Comparison of ENCODE assay signal across 8 cellular contexts in genomic region chr15:40755821-40756220, GRCh38. TPM values are rescaled to one million over a fixed set of nuclear protein-coding genes. Genes with fewer than 3 reads are reported as not detected.
DNase-seq lines count a peak whose midpoint lies in the region; ATAC-seq and TF ChIP-seq lines count a peak whose summit lies in the region.

No MANE protein-coding gene starts in this region.

- H3K4me1 Mint-ChIP-seq in IgD-negative memory B cell: peaks cover 15 to 21% (median 15%) of the 10 kb centered on the region in 3 donors
- peaks cover 3 to 35% (median 27%) of the 10 kb centered on the region in 3 donors for H3K4me1 Mint-ChIP-seq in naive B cell

- ATAC-seq in naive B cell (ENCODE audit: low read depth in 2 of 2) (no peak), GM18511 (IDR thresholded peaks at IDR 0.05; ENCODE audit: unreplicated experiment) (no peak)

- no peak for TF ChIP-seq POLR2A in lower leg skin (IDR thresholded peaks at IDR 0.05)

- H3K27me3 Mint-ChIP-seq in IgD-negative memory B cell: no peaks in the 10 kb centered on the region
- H3K27me3 Mint-ChIP-seq in naive B cell: no peaks in the 10 kb centered on the region

- no peak for DNase-seq in BJ (ENCODE audit: low read depth)
- no peak for DNase-seq in astrocyte of the spinal cord (ENCODE audit: low read depth, low spot score)
- no peak for DNase-seq in naive B cell
- DNase-seq in lower leg skin (ENCODE audit: low spot score in 2 of 2): no peak
- no peak for DNase-seq in activated CD4-positive, CD25-positive, alpha-beta regulatory T cell (lab: John Stamatoyannopoulos, UW)
- no peak for DNase-seq in ureter (ENCODE audit: low spot score)

- H3K4me3 ChIP-seq in BJ (ENCODE audit: low read depth, low read length) (peak overlapping the region; percentile 95), astrocyte of the spinal cord (ENCODE audit: low read depth, low read length) (peak overlapping the region; percentile 97), lower leg skin (ENCODE audit: low read depth, poor library complexity, severe bottlenecking) (no peak overlapping the region)

- intact Hi-C loops in lower leg skin (cut with DNase I; ENCODE audit: low total_unique reads): no loop called here

- in situ Hi-C loops in astrocyte of the spinal cord (cut with HindIII; ENCODE audit: low sequenced_read_pairs): no loop called here

- H3K27ac Mint-ChIP-seq in IgD-negative memory B cell: peak overlapping the region; percentile 69 to 96 (median 92)
- peak overlapping the region in 5 of 6 donors; percentile 90 to 100 (median 94) for H3K27ac Mint-ChIP-seq in naive B cell

- H3K4me3 Mint-ChIP-seq in IgD-negative memory B cell (peak overlapping the region; percentile 91 to 99 (median 97)), naive B cell (peak overlapping the region; percentile 95 to 99 (median 96))

- no peaks in the 10 kb centered on the region for H3K9me3 Mint-ChIP-seq in IgD-negative memory B cell
- H3K9me3 Mint-ChIP-seq in naive B cell: no peaks in the 10 kb centered on the region

- peaks cover 3% of the 10 kb centered on the region for H3K36me3 ChIP-seq in BJ (ENCODE audit: control insufficient read depth, insufficient read depth, low read length)

- no peak for TF ChIP-seq CTCF in BJ (IDR thresholded peaks at IDR 0.05; ENCODE audit: insufficient read depth, low read depth, low read length)
- no peak for TF ChIP-seq CTCF in astrocyte of the spinal cord (IDR thresholded peaks at IDR 0.05; ENCODE audit: low read depth, low read length)
- no peak for TF ChIP-seq CTCF in lower leg skin (IDR thresholded peaks at IDR 0.05)

- no peaks in the 10 kb centered on the region for H3K36me3 Mint-ChIP-seq in IgD-negative memory B cell
- no peaks in the 10 kb centered on the region for H3K36me3 Mint-ChIP-seq in naive B cell

- POLR2A ChIA-PET in BJ (lab: Charles Lee): no interaction called here

- 61 to 66% methylated on average over 11 of the region's 11 CpGs for WGBS in lower leg skin, 2 donors

- CTCF ChIA-PET in BJ (lab: Yijun Ruan, JAX): interaction anchor here (1.7 to 2.4 kb wide), 2 partner anchors 11 to 139 kb away, joined by 4 to 7 read pairs; partner anchors contain the start of gene VPS18

- H3K27me3 ChIP-seq in BJ (ENCODE audit: control insufficient read depth, insufficient read depth, low read length): peaks cover 1% of the 10 kb centered on the region; the same call in 1 of the 2 replicates

RNA-seq across cellular contexts. Expression of gene RMDN3, which starts 0.8 kb away (rescaled TPM):
- 25.1 and 28.3 TPM in 2 replicates for polyA plus RNA-seq in BJ (2011; rRNA removed)
- polyA minus RNA-seq in BJ (2011; rRNA and poly(A)+ RNA removed): 11.7 and 12.1 TPM in 2 replicates
- polyA plus RNA-seq in IgD-negative memory B cell: 18.3 TPM
- 10 to 100 TPM; 10.7 to 17.2 (median 12.1) TPM for polyA plus RNA-seq in naive B cell (ENCODE audit: low read depth in 6 of 6)
- 10 to 100 TPM; 19.1 to 40.2 (median 32.3) TPM for total RNA-seq in lower leg skin
- total RNA-seq in ureter: 34.6 TPM

RNA-seq across cellular contexts. Expression of gene GCHFR, which starts 8.0 kb away (rescaled TPM):
- polyA plus RNA-seq in BJ (2011; rRNA removed): 2.5 and 3.1 TPM in 2 replicates
- 0.51 and 0.76 TPM in 2 replicates for polyA minus RNA-seq in BJ (2011; rRNA and poly(A)+ RNA removed)
- polyA plus RNA-seq in IgD-negative memory B cell: 44.2 TPM
- polyA plus RNA-seq in naive B cell (ENCODE audit: low read depth in 6 of 6): 10 to 100 TPM; 22.8 to 40.4 (median 27.6) TPM
- 10 to 100 TPM; 59.8 to 97.7 (median 88.6) TPM for total RNA-seq in lower leg skin
- total RNA-seq in ureter: 7.4 TPM

RNA-seq across cellular contexts. Expression of gene C15orf62, which starts 14.0 kb away (rescaled TPM):
- polyA plus RNA-seq in BJ (2011; rRNA removed) (0.04 TPM in 1 of 2 replicates, not detected in the other), IgD-negative memory B cell (0.09 TPM), naive B cell (ENCODE audit: low read depth in 6 of 6) (1 to 10 TPM in 1 of 6 donors, under 1 TPM in 3, not detected in 2; 0.20 to 1.1 (median 0.49) TPM)
- polyA minus RNA-seq in BJ (2011; rRNA and poly(A)+ RNA removed): not detected in 2 replicates
- total RNA-seq in lower leg skin (10 to 100 TPM; 31.2 to 58.4 (median 40.2) TPM), ureter (0.52 TPM)

RNA-seq across cellular contexts. Expression of gene ZFYVE19, which starts 51.1 kb away (rescaled TPM):
- polyA plus RNA-seq in BJ (2011; rRNA removed) (22.6 and 31.9 TPM in 2 replicates), IgD-negative memory B cell (16.0 TPM), naive B cell (ENCODE audit: low read depth in 6 of 6) (10 to 100 TPM in 5 of 6 donors, 1 to 10 TPM in 1; 9.5 to 27.7 (median 12.9) TPM)
- polyA minus RNA-seq in BJ (2011; rRNA and poly(A)+ RNA removed): 13.2 and 20.4 TPM in 2 replicates
- total RNA-seq in lower leg skin (10 to 100 TPM; 30.9 to 65.7 (median 35.4) TPM), ureter (26.0 TPM)

RNA-seq across cellular contexts. Expression of gene DNAJC17, which starts 51.5 kb away (rescaled TPM):
- 30.8 and 37.1 TPM in 2 replicates for polyA plus RNA-seq in BJ (2011; rRNA removed)
- polyA minus RNA-seq in BJ (2011; rRNA and poly(A)+ RNA removed): 16.2 and 18.6 TPM in 2 replicates
- polyA plus RNA-seq in IgD-negative memory B cell: 34.0 TPM
- 10 to 100 TPM; 13.7 to 45.8 (median 28.7) TPM for polyA plus RNA-seq in naive B cell (ENCODE audit: low read depth in 6 of 6)
- total RNA-seq in lower leg skin: 10 to 100 TPM; 16.5 to 53.1 (median 29.3) TPM
- 51.3 TPM for total RNA-seq in ureter
